8 cellular contexts compared by ENCODE assay signal in the genomic region with DNA sequence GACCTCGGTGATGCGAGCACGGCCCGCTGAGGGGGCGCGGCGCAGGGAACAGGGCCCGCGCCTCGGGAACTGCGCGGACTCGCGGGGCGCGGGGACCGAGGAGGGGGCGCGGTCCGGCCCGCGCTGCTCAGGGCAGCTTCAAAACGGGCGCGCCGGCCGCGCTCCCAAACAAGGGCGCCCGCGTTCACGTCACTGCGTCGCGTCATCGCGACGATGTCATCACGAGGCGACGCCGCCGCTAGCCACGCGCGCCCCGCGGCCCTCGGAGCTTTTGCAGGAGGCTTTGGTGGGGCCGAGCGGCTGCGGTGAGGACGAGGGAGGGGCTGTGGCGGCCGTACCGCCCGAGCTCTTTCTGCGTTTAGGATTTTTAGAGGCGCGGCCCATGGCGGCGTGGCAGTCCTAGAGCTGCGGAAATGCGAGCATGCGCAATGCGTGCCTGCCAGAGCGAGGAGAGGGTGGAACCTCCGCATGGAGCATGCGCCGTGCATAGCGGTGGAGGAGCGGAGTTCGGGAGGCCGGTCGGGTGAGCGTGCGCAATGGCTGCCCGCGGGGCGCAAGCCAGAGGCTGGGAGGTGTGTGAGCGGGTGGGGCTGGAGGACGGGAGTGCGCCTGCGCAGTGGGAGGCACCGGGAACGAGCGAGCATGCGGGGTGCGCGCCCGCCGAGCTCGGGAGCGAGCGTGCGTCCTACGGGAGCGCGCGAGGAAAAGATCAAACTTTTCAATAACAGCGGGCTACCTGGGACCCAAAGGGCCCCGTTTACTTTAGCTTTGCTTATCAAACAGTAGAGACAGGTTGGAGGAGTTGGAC. TPM values are rescaled to one million over a fixed set of nuclear protein-coding genes. Genes with fewer than 3 reads are reported as not detected.
DNase-seq lines count a peak whose midpoint lies in the region; ATAC-seq lines count a peak whose summit lies in the region.

A gene with protein sequence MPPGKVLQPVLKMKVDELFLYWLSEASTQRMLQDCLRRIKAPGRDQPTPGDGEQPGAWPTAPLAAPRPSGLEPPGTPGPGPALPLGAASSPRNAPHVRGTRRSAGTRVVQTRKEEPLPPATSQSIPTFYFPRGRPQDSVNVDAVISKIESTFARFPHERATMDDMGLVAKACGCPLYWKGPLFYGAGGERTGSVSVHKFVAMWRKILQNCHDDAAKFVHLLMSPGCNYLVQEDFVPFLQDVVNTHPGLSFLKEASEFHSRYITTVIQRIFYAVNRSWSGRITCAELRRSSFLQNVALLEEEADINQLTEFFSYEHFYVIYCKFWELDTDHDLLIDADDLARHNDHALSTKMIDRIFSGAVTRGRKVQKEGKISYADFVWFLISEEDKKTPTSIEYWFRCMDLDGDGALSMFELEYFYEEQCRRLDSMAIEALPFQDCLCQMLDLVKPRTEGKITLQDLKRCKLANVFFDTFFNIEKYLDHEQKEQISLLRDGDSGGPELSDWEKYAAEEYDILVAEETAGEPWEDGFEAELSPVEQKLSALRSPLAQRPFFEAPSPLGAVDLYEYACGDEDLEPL (minus strand): TSS at position 140 of the 808 bp plus-strand sequence. CDS start 216 bp downstream, outside the sequence.

- peak within 1 kb of the TSS; percentile 93 for H3K27ac ChIP-seq in mesenchymal stem cell (ENCODE audit: low read length, poor library complexity, severe bottlenecking)

- peak; percentile 100 for DNase-seq in AG08396 (ENCODE audit: low spot score)
- DNase-seq in activated CD4-positive, alpha-beta T cell treated with anti-CD3 and anti-CD28 coated beads, Interleukin-2, amount 50 U/mL, for 1 hour: peak; percentile 98
- peak; percentile 97 for DNase-seq in effector CD4-positive, alpha-beta T cell
- DNase-seq in mesenchymal stem cell: peak; percentile 97
- DNase-seq in stimulated activated CD8-positive, alpha-beta memory T cell treated with anti-CD3 and anti-CD28 coated beads, Interleukin-15, amount 100 ng/mL, for 24 hours (ENCODE audit: low read depth): peak; percentile 96
- no peak for DNase-seq in SW 1271 (lab: John Stamatoyannopoulos, UW)

- H3K9me3 ChIP-seq in mesenchymal stem cell (ENCODE audit: control insufficient read depth, low read length): no peaks in the 10 kb centered on the region

- H3K4ac ChIP-seq in mesenchymal stem cell (ENCODE audit: low read depth in 1 of 2, low read length in 2 of 2): peak within 1 kb of the TSS; percentile 62 to 93

- H3K79me1 ChIP-seq in mesenchymal stem cell (replicated peaks; ENCODE audit: low read length, poor library complexity, severe bottlenecking): peaks cover 22% of the 10 kb centered on the region

- H3K36me3 ChIP-seq in mesenchymal stem cell (ENCODE audit: control insufficient read depth in 1 of 2, insufficient read depth in 2 of 2, low read depth in 1 of 2, low read length in 2 of 2): peaks cover 0 to 5% of the 10 kb centered on the region in 2 experiments

- H3K18ac ChIP-seq in mesenchymal stem cell (ENCODE audit: low read depth in 1 of 2, low read length in 2 of 2): peak within 1 kb of the TSS; percentile 54 to 98

- peak within 1 kb of the TSS; percentile 83 to 88 for H3K4me3 ChIP-seq in mesenchymal stem cell (ENCODE audit: insufficient read depth in 1 of 2, low read depth in 1 of 2, low read length in 2 of 2)

- H4K8ac ChIP-seq in mesenchymal stem cell (ENCODE audit: low read length): peak within 1 kb of the TSS; percentile 86

- H3K9ac ChIP-seq in mesenchymal stem cell (ENCODE audit: low read length): peak within 1 kb of the TSS; percentile 96

- peak within 1 kb of the TSS in 1 of 2 experiments; percentile 96 for H3K14ac ChIP-seq in mesenchymal stem cell (ENCODE audit: low read length in 2 of 2)

- H3K27me3 ChIP-seq in mesenchymal stem cell (ENCODE audit: control insufficient read depth in 1 of 2, insufficient read depth in 1 of 2, low read length in 2 of 2): no peaks in the 10 kb centered on the region

- H2BK5ac ChIP-seq in mesenchymal stem cell (ENCODE audit: low read depth, low read length, poor library complexity, severe bottlenecking): peak within 1 kb of the TSS; percentile 99

- peak within 1 kb of the TSS; percentile 83 for H2AFZ ChIP-seq in mesenchymal stem cell (ENCODE audit: low read depth, low read length)

- H3K23ac ChIP-seq in mesenchymal stem cell (ENCODE audit: low read length in 2 of 2): peak within 1 kb of the TSS in 1 of 2 experiments; percentile 66

- H2BK15ac ChIP-seq in mesenchymal stem cell (ENCODE audit: low read depth, poor library complexity, severe bottlenecking): peak within 1 kb of the TSS; percentile 62

- H2BK12ac ChIP-seq in mesenchymal stem cell (ENCODE audit: low read length in 2 of 2): no peak within 1 kb of the TSS

- peak within 1 kb of the TSS; percentile 97 for H3K4me2 ChIP-seq in mesenchymal stem cell (ENCODE audit: low read length, poor library complexity, severe bottlenecking)

- no peak within 1 kb of the TSS for H2AK5ac ChIP-seq in mesenchymal stem cell (ENCODE audit: low read length, severe bottlenecking)

- H3K4me1 ChIP-seq in mesenchymal stem cell (ENCODE audit: control insufficient read depth, insufficient read depth, low read depth, low read length): peaks cover 8% of the 10 kb centered on the region

- WGBS in mesenchymal stem cell: under 1% methylated on average over 91 of the region's 102 CpGs

- ATAC-seq in GM19372 (IDR thresholded peaks at IDR 0.05; ENCODE audit: low read depth, unreplicated experiment) (peak; percentile 96), HG03565 (IDR thresholded peaks at IDR 0.05; ENCODE audit: unreplicated experiment) (peak; percentile 88)

- peak within 1 kb of the TSS; percentile 94 for H2BK120ac ChIP-seq in mesenchymal stem cell (ENCODE audit: low read depth, low read length)

- H4K91ac ChIP-seq in mesenchymal stem cell (ENCODE audit: low read length): peak within 1 kb of the TSS; percentile 77

RNA-seq across cellular contexts. Expression of the gene that starts here (rescaled TPM):
- polyA plus RNA-seq in mesenchymal stem cell (2013, experiment 1 of 2): 6.5 TPM
- polyA plus RNA-seq in mesenchymal stem cell (2013, experiment 2 of 2): 6.4 TPM

Comparison
In these comparisons a context has a peak if more than half of its experiments do, and no peak if none do; other contexts are left out.
1. DNase-seq: peak in AG08396 (single experiment), activated CD4-positive, alpha-beta T cell treated with anti-CD3 and anti-CD28 coated beads, Interleukin-2, amount 50 U/mL, for 1 hour (single experiment), effector CD4-positive, alpha-beta T cell (single experiment), mesenchymal stem cell (single experiment) and stimulated activated CD8-positive, alpha-beta memory T cell treated with anti-CD3 and anti-CD28 coated beads, Interleukin-15, amount 100 ng/mL, for 24 hours (single experiment); none in SW 1271 (0 of 2).